ENCODE assay signal across 8 cellular contexts in the genomic region with DNA sequence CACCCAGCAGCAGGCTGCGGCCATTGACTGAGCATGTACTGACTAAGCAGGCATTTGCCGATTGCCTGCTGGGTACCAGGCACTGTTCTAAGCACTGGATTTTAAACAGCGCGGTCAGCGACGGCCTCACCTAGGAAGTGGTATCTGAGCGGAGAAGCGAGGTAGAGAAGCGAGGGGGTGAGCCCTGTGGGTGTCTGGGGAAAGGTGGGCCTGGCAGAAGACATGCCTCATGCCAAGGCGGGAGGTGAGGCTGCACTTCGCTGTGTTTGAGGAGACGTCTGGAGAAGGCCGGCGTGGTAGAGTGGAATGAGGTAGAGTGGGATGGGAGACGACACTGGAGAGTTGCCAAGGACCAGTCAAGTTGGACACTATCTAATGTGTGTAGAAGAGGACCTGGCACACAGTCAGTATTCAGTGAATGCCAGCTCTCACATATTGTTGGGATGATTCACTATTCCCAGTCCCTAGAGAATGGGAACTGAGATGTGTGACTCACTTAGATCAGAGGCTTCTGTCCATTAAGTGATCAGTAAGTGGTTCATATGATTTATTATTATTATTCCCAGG. TPM values are rescaled to one million over a fixed set of nuclear protein-coding genes. Genes with fewer than 3 reads are reported as not detected.
A peak's percentile ranks its signal among the peaks of the same experiment; 100 is the strongest.
DNase-seq lines count a peak whose midpoint lies in the region; ATAC-seq and TF ChIP-seq lines count a peak whose summit lies in the region.

No MANE protein-coding gene starts in this region.

- H3K36me3 Mint-ChIP-seq in activated T-cell treated with anti-CD3 and anti-CD28 coated beads, Interleukin-2, amount 50 U/mL, for 4 hours (ENCODE audit: insufficient read depth) = no peaks in the 10 kb centered on the region
- H3K36me3 Mint-ChIP-seq in T-helper 17 cell (ENCODE audit: low read depth) = no peaks in the 10 kb centered on the region
- H3K36me3 Mint-ChIP-seq in glutamatergic neuron (ENCODE audit: unreplicated experiment) = no peaks in the 10 kb centered on the region

- TF ChIP-seq POLR2A in esophagus squamous epithelium (IDR thresholded peaks at IDR 0.05) = no peak

- peak overlapping the region; percentile 57 for H3K27ac Mint-ChIP-seq in T-helper 17 cell
- H3K27ac Mint-ChIP-seq in glutamatergic neuron (ENCODE audit: unreplicated experiment) = peak overlapping the region; percentile 79
- peak overlapping the region; percentile 49 to 92 for H3K27ac Mint-ChIP-seq in stimulated activated naive CD8-positive, alpha-beta T cell treated with anti-CD3 and anti-CD28 coated beads, Interleukin-15, amount 100 ng/mL, for 72 hours

- no peak for TF ChIP-seq CTCF in glutamatergic neuron (IDR thresholded peaks at IDR 0.05; ENCODE audit: partially characterized antibody, unreplicated experiment)
- no peak for TF ChIP-seq CTCF in esophagus squamous epithelium (IDR thresholded peaks at IDR 0.05)

- no peak for ATAC-seq in activated T-cell treated with anti-CD3 and anti-CD28 coated beads, Interleukin-2, amount 50 U/mL, for 4 hours
- ATAC-seq in T-helper 17 cell = no peak
- ATAC-seq in stimulated activated naive CD8-positive, alpha-beta T cell treated with anti-CD3 and anti-CD28 coated beads, Interleukin-15, amount 100 ng/mL, for 72 hours = no peak

- no peak overlapping the region for H3K27ac ChIP-seq in esophagus squamous epithelium

- H3K27me3 Mint-ChIP-seq in activated T-cell treated with anti-CD3 and anti-CD28 coated beads, Interleukin-2, amount 50 U/mL, for 4 hours (ENCODE audit: low read depth) = no peaks in the 10 kb centered on the region
- no peaks in the 10 kb centered on the region for H3K27me3 Mint-ChIP-seq in T-helper 17 cell
- H3K27me3 Mint-ChIP-seq in glutamatergic neuron (ENCODE audit: unreplicated experiment) = peaks cover 17% of the 10 kb centered on the region
- H3K27me3 Mint-ChIP-seq in stimulated activated naive CD8-positive, alpha-beta T cell treated with anti-CD3 and anti-CD28 coated beads, Interleukin-15, amount 100 ng/mL, for 72 hours = no peaks in the 10 kb centered on the region

- peaks cover 13% of the 10 kb centered on the region for H3K4me1 Mint-ChIP-seq in activated T-cell treated with anti-CD3 and anti-CD28 coated beads, Interleukin-2, amount 50 U/mL, for 4 hours (ENCODE audit: low read depth)
- peaks cover 12% of the 10 kb centered on the region for H3K4me1 Mint-ChIP-seq in T-helper 17 cell
- peaks cover 9% of the 10 kb centered on the region for H3K4me1 Mint-ChIP-seq in glutamatergic neuron (ENCODE audit: low read depth, unreplicated experiment)
- peaks cover 19% of the 10 kb centered on the region for H3K4me1 Mint-ChIP-seq in stimulated activated naive CD8-positive, alpha-beta T cell treated with anti-CD3 and anti-CD28 coated beads, Interleukin-15, amount 100 ng/mL, for 72 hours

- peaks cover 0 to 6% (median 0%) of the 10 kb centered on the region in 4 donors for H3K27me3 ChIP-seq in esophagus squamous epithelium

- DNase-seq in activated T-cell treated with anti-CD3 and anti-CD28 coated beads, Interleukin-2, amount 50 U/mL, for 4 hours = no peak
- DNase-seq in activated T-cell treated with anti-CD3 and anti-CD28 coated beads for 4 hours = no peak
- no peak for DNase-seq in T-helper 17 cell
- DNase-seq in glutamatergic neuron = no peak
- DNase-seq in stimulated activated naive CD8-positive, alpha-beta T cell treated with anti-CD3 and anti-CD28 coated beads, Interleukin-15, amount 100 ng/mL, for 72 hours = no peak
- DNase-seq in stimulated activated CD4-positive, alpha-beta T cell treated with anti-CD3 and anti-CD28 coated beads, Interleukin-4, amount 100 ng/mL, for 4 hours = no peak
- no peak for DNase-seq in esophagus squamous epithelium (lab: John Stamatoyannopoulos, UW)
- no peak for DNase-seq in NCI-H1436 treated with DMSO at 0.1 percent for 48 hours (lab: John Stamatoyannopoulos, UW)

- H3K9me3 Mint-ChIP-seq in activated T-cell treated with anti-CD3 and anti-CD28 coated beads, Interleukin-2, amount 50 U/mL, for 4 hours = no peaks in the 10 kb centered on the region
- H3K9me3 Mint-ChIP-seq in glutamatergic neuron (ENCODE audit: unreplicated experiment) = peaks cover 16% of the 10 kb centered on the region
- no peaks in the 10 kb centered on the region for H3K9me3 Mint-ChIP-seq in stimulated activated naive CD8-positive, alpha-beta T cell treated with anti-CD3 and anti-CD28 coated beads, Interleukin-15, amount 100 ng/mL, for 72 hours

- H3K4me3 ChIP-seq in esophagus squamous epithelium = peak overlapping the region in 1 of 4 donors; percentile 74

- H3K4me1 ChIP-seq in esophagus squamous epithelium = peaks cover 12 to 26% (median 12%) of the 10 kb centered on the region in 3 donors

- H3K4me3 Mint-ChIP-seq in activated T-cell treated with anti-CD3 and anti-CD28 coated beads, Interleukin-2, amount 50 U/mL, for 4 hours = peak overlapping the region; percentile 79
- peak overlapping the region; percentile 85 for H3K4me3 Mint-ChIP-seq in T-helper 17 cell
- H3K4me3 Mint-ChIP-seq in glutamatergic neuron (ENCODE audit: unreplicated experiment) = peak overlapping the region; percentile 82
- H3K4me3 Mint-ChIP-seq in stimulated activated naive CD8-positive, alpha-beta T cell treated with anti-CD3 and anti-CD28 coated beads, Interleukin-15, amount 100 ng/mL, for 72 hours = peak overlapping the region; percentile 82 to 88

- WGBS in esophagus squamous epithelium, 2 donors = 66 to 67% methylated on average over 13 to 15 of the region's 15 CpGs

- H3K36me3 ChIP-seq in esophagus squamous epithelium = no peaks in the 10 kb centered on the region

- no peaks in the 10 kb centered on the region for H3K9me3 ChIP-seq in T-helper 17 cell (ENCODE audit: control insufficient read depth, low read length, poor library complexity, severe bottlenecking)
- no peaks in the 10 kb centered on the region for H3K9me3 ChIP-seq in esophagus squamous epithelium

- intact Hi-C loops in esophagus squamous epithelium (cut with DNase I) = no loop called here

RNA-seq across cellular contexts. Expression of a gene that starts 14.4 kb away (rescaled TPM):
- 1 to 10 TPM; 1.2 to 1.6 (median 1.3) TPM for total RNA-seq in activated T-cell treated with anti-CD3 and anti-CD28 coated beads, Interleukin-2, amount 50 U/mL, for 4 hours
- total RNA-seq in T-helper 17 cell (1 to 10 TPM; 3.8 to 4.0 TPM), glutamatergic neuron (ENCODE audit: unreplicated experiment) (12.8 TPM), esophagus squamous epithelium (1 to 10 TPM in 1 of 4 donors, under 1 TPM in 1, not detected in 2; 0.76 to 1.1 TPM)

RNA-seq across cellular contexts. Expression of a gene that starts 22.6 kb away (rescaled TPM):
- total RNA-seq in activated T-cell treated with anti-CD3 and anti-CD28 coated beads, Interleukin-2, amount 50 U/mL, for 4 hours = 10 to 100 TPM; 67.6 to 71.3 (median 70.0) TPM
- total RNA-seq in T-helper 17 cell = 10 to 100 TPM; 61.3 to 65.6 TPM
- total RNA-seq in glutamatergic neuron (ENCODE audit: unreplicated experiment) = 47.0 TPM
- 10 to 100 TPM; 11.8 to 25.9 (median 19.0) TPM for total RNA-seq in esophagus squamous epithelium
